Comparison of ENCODE assay signal across 7 cellular contexts in the genomic region with DNA sequence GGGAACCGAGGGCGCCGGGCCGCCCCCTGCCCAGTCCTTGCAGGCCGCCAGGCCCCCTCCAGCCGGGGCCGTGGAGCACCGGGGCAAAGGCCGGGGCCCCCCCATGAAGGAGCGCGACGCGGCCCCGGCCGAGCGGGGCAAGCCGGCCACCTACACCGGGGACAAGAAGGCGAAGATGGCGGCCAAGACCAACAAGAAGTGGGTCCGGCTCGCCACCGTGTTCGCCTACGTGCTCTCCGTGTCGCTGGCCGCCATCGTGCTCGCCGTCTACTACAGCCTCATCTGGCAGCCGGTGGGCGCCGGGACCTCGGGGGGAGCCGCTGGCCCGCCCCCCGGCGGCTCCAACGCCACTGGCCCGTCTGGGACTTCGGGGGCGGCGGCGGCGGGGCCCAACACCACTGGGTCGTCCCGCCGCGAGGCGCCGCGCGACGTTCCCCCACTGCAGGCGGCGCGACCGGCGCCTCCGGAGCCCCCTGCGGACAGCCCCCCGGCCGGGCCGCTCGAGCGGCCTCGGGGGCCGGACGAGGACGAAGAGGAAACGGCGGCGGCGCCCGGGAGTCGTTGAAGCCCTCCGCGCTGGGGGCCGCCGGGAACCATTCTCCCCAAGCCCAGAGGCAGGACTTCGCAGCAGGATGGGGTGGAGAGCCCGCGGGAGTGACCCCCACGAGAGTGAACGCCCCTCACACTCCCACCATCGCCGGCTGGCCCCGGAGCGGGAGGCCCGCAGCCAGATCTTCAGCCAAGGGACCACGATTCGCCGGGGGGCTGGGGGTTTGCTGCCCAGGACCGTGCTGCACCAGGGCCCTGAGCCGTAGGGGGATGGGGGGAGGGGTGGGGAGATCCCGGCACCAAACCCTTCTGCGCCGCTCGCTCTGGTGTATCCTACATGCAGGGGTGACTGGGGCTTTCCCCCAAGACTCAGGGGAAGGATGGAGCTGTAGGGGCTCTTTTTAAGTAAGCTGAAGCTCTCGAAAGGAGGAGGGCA. TPM values are rescaled to one million over a fixed set of nuclear protein-coding genes. Genes with fewer than 3 reads are reported as not detected.
DNase-seq lines count a peak whose midpoint lies in the region; ATAC-seq and TF ChIP-seq lines count a peak whose summit lies in the region.
"Had no signal": no experiment of that assay in that cellular context is flagged by ENCODE, and none has a peak within 500 bp of the region (broad histone marks: within the 10 kb centered on the region; RNA-seq: fewer than 3 reads in every experiment).

No MANE protein-coding gene starts in this region.

- H3K4me3 ChIP-seq in lower lobe of right lung, result peak overlapping the region; percentile 82

- peaks cover 57% of the 10 kb centered on the region for H3K4me1 ChIP-seq in lower lobe of right lung

- peak overlapping the region; percentile 82 for H3K27ac ChIP-seq in lower lobe of right lung

- peaks cover 0 to 5% (median 2%) of the 10 kb centered on the region in 3 donors for H3K27me3 Mint-ChIP-seq in CD14-positive monocyte (ENCODE audit: low read depth in 3 of 3)
- H3K27me3 Mint-ChIP-seq in activated T-helper 1 cell treated with anti-CD3 and anti-CD28 coated beads, Interleukin-12 subunit alpha, Interleukin-12 subunit beta, Interleukin-2, Interleukin-4 antibody, amounts not matched to agents 30 ng/mL and 10 ng/mL and 1 ng/mL, durations not matched to agents 14 hours and 24 hours and 36 hours (ENCODE audit: insufficient read depth), result peaks cover 15% of the 10 kb centered on the region

- H3K36me3 ChIP-seq in lower lobe of right lung, result no peaks in the 10 kb centered on the region

- peak overlapping the region in 4 of 7 donors; percentile 68 to 85 (median 74) for H3K27ac Mint-ChIP-seq in CD14-positive monocyte
- no peak overlapping the region for H3K27ac Mint-ChIP-seq in activated T-helper 1 cell treated with anti-CD3 and anti-CD28 coated beads, Interleukin-12 subunit alpha, Interleukin-12 subunit beta, Interleukin-2, Interleukin-4 antibody, amounts not matched to agents 30 ng/mL and 10 ng/mL and 1 ng/mL, durations not matched to agents 14 hours and 24 hours and 36 hours

- H3K9me3 Mint-ChIP-seq in CD14-positive monocyte, result peaks cover 0 to 3% (median 0%) of the 10 kb centered on the region in 7 donors
- H3K9me3 Mint-ChIP-seq in activated T-helper 1 cell treated with anti-CD3 and anti-CD28 coated beads, Interleukin-12 subunit alpha, Interleukin-12 subunit beta, Interleukin-2, Interleukin-4 antibody, amounts not matched to agents 30 ng/mL and 10 ng/mL and 1 ng/mL, durations not matched to agents 14 hours and 24 hours and 36 hours, result no peaks in the 10 kb centered on the region

- DNase-seq in CD14-positive monocyte (ENCODE audit: low spot score) (no peak), lower lobe of right lung (peak; percentile 74), A172 (ENCODE audit: low spot score) (no peak)
- DNase-seq in activated T-helper 1 cell treated with anti-CD3 and anti-CD28 coated beads, Interleukin-12 subunit alpha, Interleukin-12 subunit beta, Interleukin-2, Interleukin-4 antibody, amounts not matched to agents 30 ng/mL and 10 ng/mL and 1 ng/mL, durations not matched to agents 14 hours and 24 hours and 36 hours (ENCODE audit: low spot score), result peak; percentile 8

- H3K27me3 ChIP-seq in lower lobe of right lung (ENCODE audit: low read depth), result no peaks in the 10 kb centered on the region

- H3K36me3 Mint-ChIP-seq in CD14-positive monocyte, result peaks cover 34% of the 10 kb centered on the region in 2 donors
- H3K36me3 Mint-ChIP-seq in activated T-helper 1 cell treated with anti-CD3 and anti-CD28 coated beads, Interleukin-12 subunit alpha, Interleukin-12 subunit beta, Interleukin-2, Interleukin-4 antibody, amounts not matched to agents 30 ng/mL and 10 ng/mL and 1 ng/mL, durations not matched to agents 14 hours and 24 hours and 36 hours (ENCODE audit: low read depth), result peaks cover 8% of the 10 kb centered on the region

- no peaks in the 10 kb centered on the region for H3K9me3 ChIP-seq in lower lobe of right lung

- peak overlapping the region; percentile 92 to 93 for H3K4me3 Mint-ChIP-seq in CD14-positive monocyte
- peak overlapping the region; percentile 80 for H3K4me3 Mint-ChIP-seq in activated T-helper 1 cell treated with anti-CD3 and anti-CD28 coated beads, Interleukin-12 subunit alpha, Interleukin-12 subunit beta, Interleukin-2, Interleukin-4 antibody, amounts not matched to agents 30 ng/mL and 10 ng/mL and 1 ng/mL, durations not matched to agents 14 hours and 24 hours and 36 hours

- peaks cover 55% of the 10 kb centered on the region for H3K4me1 Mint-ChIP-seq in CD14-positive monocyte
- H3K4me1 Mint-ChIP-seq in activated T-helper 1 cell treated with anti-CD3 and anti-CD28 coated beads, Interleukin-12 subunit alpha, Interleukin-12 subunit beta, Interleukin-2, Interleukin-4 antibody, amounts not matched to agents 30 ng/mL and 10 ng/mL and 1 ng/mL, durations not matched to agents 14 hours and 24 hours and 36 hours (ENCODE audit: low read depth), result peaks cover 58% of the 10 kb centered on the region

- intact Hi-C loops in CD14-positive monocyte (cut with micrococcal nuclease), result loop anchor here in 1 of 2 donors (2.0 kb wide), 1 partner anchor 15 kb away; no protein-coding TSS in a partner anchor
- intact Hi-C loops in activated T-helper 1 cell treated with anti-CD3 and anti-CD28 coated beads, Interleukin-12 subunit alpha, Interleukin-12 subunit beta, Interleukin-2, Interleukin-4 antibody, amounts not matched to agents 30 ng/mL and 10 ng/mL and 1 ng/mL, durations not matched to agents 14 hours and 24 hours and 36 hours (cut with micrococcal nuclease), result loop anchor here (1.0 to 5.0 kb wide), 5 partner anchors 16 to 277 kb away; a partner anchor contains a TSS
- intact Hi-C loops in lower lobe of right lung (cut with DNase I), result no loop called here

- peak; percentile 3 for ATAC-seq in HG02571 (IDR thresholded peaks at IDR 0.05; ENCODE audit: unreplicated experiment)
- no peak for ATAC-seq in lower lobe of right lung
- ATAC-seq in HG03439 (IDR thresholded peaks at IDR 0.05; ENCODE audit: unreplicated experiment), result no peak

- TF ChIP-seq CTCF in CD14-positive monocyte (IDR thresholded peaks at IDR 0.05) (no peak), lower lobe of right lung (IDR thresholded peaks at IDR 0.05) (no peak)

RNA-seq across cellular contexts. Expression of a gene that starts 0.8 kb away (rescaled TPM):
- polyA plus RNA-seq in CD14-positive monocyte, result 1 to 10 TPM; 5.1 to 8.3 TPM
- total RNA-seq in activated T-helper 1 cell treated with anti-CD3 and anti-CD28 coated beads, Interleukin-12 subunit alpha, Interleukin-12 subunit beta, Interleukin-2, Interleukin-4 antibody, amounts not matched to agents 30 ng/mL and 10 ng/mL and 1 ng/mL, durations not matched to agents 14 hours and 24 hours and 36 hours, result 19.2 and 25.1 TPM in 2 replicates
- total RNA-seq in lower lobe of right lung, result 33.8 TPM
- 12.7 and 14.7 TPM in 2 replicates for total RNA-seq in A172 (2014; rRNA removed; shearing (Covaris generic))

RNA-seq across cellular contexts. Expression of a gene that starts 16.5 kb away (rescaled TPM):
- under 1 TPM; 0.13 to 0.39 TPM for polyA plus RNA-seq in CD14-positive monocyte
- total RNA-seq in activated T-helper 1 cell treated with anti-CD3 and anti-CD28 coated beads, Interleukin-12 subunit alpha, Interleukin-12 subunit beta, Interleukin-2, Interleukin-4 antibody, amounts not matched to agents 30 ng/mL and 10 ng/mL and 1 ng/mL, durations not matched to agents 14 hours and 24 hours and 36 hours, result 0.21 and 0.24 TPM in 2 replicates
- 71.4 TPM for total RNA-seq in lower lobe of right lung
- 4.4 and 12.1 TPM in 2 replicates for total RNA-seq in A172 (2014; rRNA removed; shearing (Covaris generic))

RNA-seq across cellular contexts. Expression of a gene that starts 16.5 kb away (rescaled TPM):
- polyA plus RNA-seq in CD14-positive monocyte, result 10 to 100 TPM; 56.5 to 74.5 TPM
- 88.5 and 89.0 TPM in 2 replicates for total RNA-seq in activated T-helper 1 cell treated with anti-CD3 and anti-CD28 coated beads, Interleukin-12 subunit alpha, Interleukin-12 subunit beta, Interleukin-2, Interleukin-4 antibody, amounts not matched to agents 30 ng/mL and 10 ng/mL and 1 ng/mL, durations not matched to agents 14 hours and 24 hours and 36 hours
- 105 TPM for total RNA-seq in lower lobe of right lung
- total RNA-seq in A172 (2014; rRNA removed; shearing (Covaris generic)), result not detected in 2 replicates

RNA-seq across cellular contexts. Expression of a gene that starts 26.6 kb away (rescaled TPM):
- not detected for polyA plus RNA-seq in CD14-positive monocyte
- total RNA-seq in activated T-helper 1 cell treated with anti-CD3 and anti-CD28 coated beads, Interleukin-12 subunit alpha, Interleukin-12 subunit beta, Interleukin-2, Interleukin-4 antibody, amounts not matched to agents 30 ng/mL and 10 ng/mL and 1 ng/mL, durations not matched to agents 14 hours and 24 hours and 36 hours, result not detected in 2 replicates
- total RNA-seq in lower lobe of right lung, result not detected
- not detected in 2 replicates for total RNA-seq in A172 (2014; rRNA removed; shearing (Covaris generic))
- total RNA-seq: LHCN-M2 had no signal

RNA-seq across cellular contexts. Expression of a gene that starts 33.8 kb away (rescaled TPM):
- under 1 TPM in 1 of 2 donors, not detected in 1; 0.01 TPM for polyA plus RNA-seq in CD14-positive monocyte
- total RNA-seq in activated T-helper 1 cell treated with anti-CD3 and anti-CD28 coated beads, Interleukin-12 subunit alpha, Interleukin-12 subunit beta, Interleukin-2, Interleukin-4 antibody, amounts not matched to agents 30 ng/mL and 10 ng/mL and 1 ng/mL, durations not matched to agents 14 hours and 24 hours and 36 hours, result 0.02 and 0.54 TPM in 2 replicates
- 4.3 TPM for total RNA-seq in lower lobe of right lung
- 0.19 and 0.36 TPM in 2 replicates for total RNA-seq in A172 (2014; rRNA removed; shearing (Covaris generic))

Comparison
In these comparisons a context has a peak if more than half of its experiments do, and no peak if none do; other contexts are left out.
1. DNase-seq: peak in activated T-helper 1 cell treated with anti-CD3 and anti-CD28 coated beads, Interleukin-12 subunit alpha, Interleukin-12 subunit beta, Interleukin-2, Interleukin-4 antibody, amounts not matched to agents 30 ng/mL and 10 ng/mL and 1 ng/mL, durations not matched to agents 14 hours and 24 hours and 36 hours (single experiment) and lower lobe of right lung (single experiment); none in CD14-positive monocyte (single experiment) and A172 (single experiment).
2. RNA of a gene that starts 16.5 kb away (total RNA-seq): 105 TPM in lower lobe of right lung (single experiment) and 88.5 to 89.0 TPM in activated T-helper 1 cell treated with anti-CD3 and anti-CD28 coated beads, Interleukin-12 subunit alpha, Interleukin-12 subunit beta, Interleukin-2, Interleukin-4 antibody, amounts not matched to agents 30 ng/mL and 10 ng/mL and 1 ng/mL, durations not matched to agents 14 hours and 24 hours and 36 hours; not detected in A172; every median in the first group is over 10 times any median in the second.